Comparison of ENCODE assay signal across 21 cellular contexts in genomic region chr1:28889357-28889756, GRCh38. TPM values are rescaled to one million over a fixed set of nuclear protein-coding genes. Genes with fewer than 3 reads are reported as not detected.
DNase-seq lines count a peak whose midpoint lies in the region; ATAC-seq and TF ChIP-seq lines count a peak whose summit lies in the region.
"Had no signal": no experiment of that assay in that cellular context is flagged by ENCODE, and none has a peak within 500 bp of the region (broad histone marks: within the 10 kb centered on the region; RNA-seq: fewer than 3 reads in every experiment).

No MANE protein-coding gene starts in this region.

- ATAC-seq in CD4-positive, alpha-beta T cell (ENCODE audit: poor library complexity), result no peak
- ATAC-seq in activated CD8-positive, alpha-beta T cell treated with anti-CD3 and anti-CD28 coated beads for 36 hours, result no peak
- no peak for ATAC-seq in naive thymus-derived CD4-positive, alpha-beta T cell
- ATAC-seq: body of pancreas, left cardiac atrium, WTC11 had no signal

- POLR2A ChIA-PET in activated CD4-positive, alpha-beta T cell treated with anti-CD3 and anti-CD28 coated beads, Interleukin-2, amount 10 ng/mL, durations not matched to agents 7 days and 5 days (lab: Charles Lee), result no interaction called here
- POLR2A ChIA-PET in CD4-positive, alpha-beta T cell (lab: Charles Lee), result no interaction called here
- POLR2A ChIA-PET in activated CD8-positive, alpha-beta T cell treated with anti-CD3 and anti-CD28 coated beads for 36 hours (lab: Charles Lee), result interaction anchor here (1.0 to 1.3 kb wide), 2 partner anchors 10 to 21 kb away, joined by 3 read pairs; no protein-coding TSS in a partner anchor
- POLR2A ChIA-PET in naive thymus-derived CD4-positive, alpha-beta T cell (lab: Charles Lee), result no interaction called here

- no peaks in the 10 kb centered on the region for H3K27me3 ChIP-seq in CD4-positive, alpha-beta T cell (ENCODE audit: control insufficient read depth, insufficient read depth, low read length)
- no peaks in the 10 kb centered on the region for H3K27me3 ChIP-seq in naive thymus-derived CD4-positive, alpha-beta T cell (ENCODE audit: control insufficient read depth in 2 of 2, insufficient read depth in 2 of 2, low read length in 2 of 2)
- H3K27me3 ChIP-seq: body of pancreas had no signal

- no peak for DNase-seq in activated CD4-positive, alpha-beta T cell treated with anti-CD3 and anti-CD28 coated beads, Interleukin-2, amount 10 ng/mL, durations not matched to agents 7 days and 5 days
- DNase-seq in activated CD4-positive, alpha-beta T cell treated with anti-CD3 and anti-CD28 coated beads, Interleukin-2, amount 50 U/mL, for 48 hours, result no peak
- no peak for DNase-seq in CD4-positive, alpha-beta T cell
- DNase-seq in activated CD8-positive, alpha-beta T cell treated with anti-CD3 and anti-CD28 coated beads for 36 hours, result no peak
- DNase-seq in naive thymus-derived CD4-positive, alpha-beta T cell, result no peak
- DNase-seq in NK-92 treated with Interleukin-12 subunit alpha and Interleukin-12 subunit beta, amount 100 ng/mL, for 24 hours (lab: John Stamatoyannopoulos, UW), result no peak
- DNase-seq in NCI-H128 (lab: John Stamatoyannopoulos, UW; ENCODE audit: unreplicated experiment) (no peak), DMS153 treated with DMSO at 0.1 percent for 48 hours (lab: John Stamatoyannopoulos, UW; ENCODE audit: unreplicated experiment) (no peak)
- DNase-seq: body of pancreas; effector CD4-positive, alpha-beta T cell; H9; left cardiac atrium; mesenchymal stem cell; NCI-H187 treated with DMSO at 0.1 percent for 48 hours; NCI-H526 treated with DMSO at 0.1 percent for 48 hours; T-helper 9 cell had no signal

- H3K4me1 Mint-ChIP-seq in activated CD4-positive, alpha-beta T cell treated with anti-CD3 and anti-CD28 coated beads, Interleukin-2, amount 10 ng/mL, durations not matched to agents 7 days and 5 days, result peaks cover 62% of the 10 kb centered on the region
- peaks cover 45% of the 10 kb centered on the region for H3K4me1 Mint-ChIP-seq in CD4-positive, alpha-beta T cell (ENCODE audit: low read depth)
- H3K4me1 Mint-ChIP-seq in activated CD8-positive, alpha-beta T cell treated with anti-CD3 and anti-CD28 coated beads for 36 hours (ENCODE audit: low read depth), result peaks cover 54% of the 10 kb centered on the region
- H3K4me1 Mint-ChIP-seq in naive thymus-derived CD4-positive, alpha-beta T cell, result peaks cover 30 to 63% (median 40%) of the 10 kb centered on the region in 7 donors

- H3K4me1 ChIP-seq in naive thymus-derived CD4-positive, alpha-beta T cell (ENCODE audit: control insufficient read depth in 2 of 2, insufficient read depth in 2 of 2, low read length in 2 of 2), result peaks cover 28 to 30% of the 10 kb centered on the region in 2 donors

- peak overlapping the region; percentile 11 for H3K4me3 Mint-ChIP-seq in activated CD4-positive, alpha-beta T cell treated with anti-CD3 and anti-CD28 coated beads, Interleukin-2, amount 10 ng/mL, durations not matched to agents 7 days and 5 days
- H3K4me3 Mint-ChIP-seq in CD4-positive, alpha-beta T cell, result peak overlapping the region; percentile 77
- H3K4me3 Mint-ChIP-seq in activated CD8-positive, alpha-beta T cell treated with anti-CD3 and anti-CD28 coated beads for 36 hours, result peak overlapping the region; percentile 2
- H3K4me3 Mint-ChIP-seq in naive thymus-derived CD4-positive, alpha-beta T cell, result peak overlapping the region in 7 of 10 donors; percentile 7 to 64 (median 53)

- H3K36me3 ChIP-seq in naive thymus-derived CD4-positive, alpha-beta T cell (ENCODE audit: control insufficient read depth in 2 of 3, insufficient read depth in 3 of 3, low read length in 3 of 3), result peaks cover 0 to 4% (median 0%) of the 10 kb centered on the region in 3 experiments

- no peaks in the 10 kb centered on the region for H3K9me3 ChIP-seq in CD4-positive, alpha-beta T cell (ENCODE audit: control insufficient read depth, low read length)
- H3K9me3 ChIP-seq in naive thymus-derived CD4-positive, alpha-beta T cell (ENCODE audit: control insufficient read depth in 2 of 3, low read length in 3 of 3), result no peaks in the 10 kb centered on the region
- H3K9me3 ChIP-seq: body of pancreas had no signal

- H3K27ac ChIP-seq in CD4-positive, alpha-beta T cell (ENCODE audit: low read depth, low read length), result no peak overlapping the region
- no peak overlapping the region for H3K27ac ChIP-seq in naive thymus-derived CD4-positive, alpha-beta T cell (ENCODE audit: low read depth, low read length)
- H3K27ac ChIP-seq: body of pancreas, RWPE1, SK-N-MC, skin epidermis had no signal

- H3K27ac Mint-ChIP-seq in activated CD4-positive, alpha-beta T cell treated with anti-CD3 and anti-CD28 coated beads, Interleukin-2, amount 10 ng/mL, durations not matched to agents 7 days and 5 days, result peak overlapping the region; percentile 13
- peak overlapping the region; percentile 75 for H3K27ac Mint-ChIP-seq in CD4-positive, alpha-beta T cell
- H3K27ac Mint-ChIP-seq in activated CD8-positive, alpha-beta T cell treated with anti-CD3 and anti-CD28 coated beads for 36 hours, result no peak overlapping the region
- peak overlapping the region in 2 of 9 donors; percentile 14 to 41 for H3K27ac Mint-ChIP-seq in naive thymus-derived CD4-positive, alpha-beta T cell
- H3K27ac Mint-ChIP-seq: H9, type B pancreatic cell, WTC11 had no signal

- no peak for TF ChIP-seq CTCF in CD4-positive, alpha-beta T cell (IDR thresholded peaks at IDR 0.05)
- TF ChIP-seq CTCF in activated CD8-positive, alpha-beta T cell treated with anti-CD3 and anti-CD28 coated beads for 36 hours (IDR thresholded peaks at IDR 0.05), result no peak

- intact Hi-C loops in CD4-positive, alpha-beta T cell (cut with DNase I, micrococcal nuclease), result loop anchor here in 1 of 2 experiments (5.0 kb wide), 1 partner anchor 38 kb away; no protein-coding TSS in a partner anchor
- intact Hi-C loops in activated CD8-positive, alpha-beta T cell treated with anti-CD3 and anti-CD28 coated beads for 36 hours (cut with micrococcal nuclease), result no loop called here
- intact Hi-C loops in naive thymus-derived CD4-positive, alpha-beta T cell (cut with micrococcal nuclease), result loop anchor here (5.0 to 10.0 kb wide), 4 partner anchors 382 to 657 kb away; partner anchors contain the start of genes DNAJC8 (in 1 of the 2) and RCC1 (in 1 of the 2)

- CTCF ChIA-PET in activated CD4-positive, alpha-beta T cell treated with anti-CD3 and anti-CD28 coated beads, Interleukin-2, amount 10 ng/mL, durations not matched to agents 7 days and 5 days (lab: Charles Lee), result no interaction called here
- CTCF ChIA-PET in CD4-positive, alpha-beta T cell (lab: Charles Lee), result no interaction called here
- CTCF ChIA-PET in activated CD8-positive, alpha-beta T cell treated with anti-CD3 and anti-CD28 coated beads for 36 hours (lab: Charles Lee), result interaction anchor here (1.0 kb wide), 2 partner anchors 25 to 144 kb away, joined by 3 to 5 read pairs; no protein-coding TSS in a partner anchor
- CTCF ChIA-PET in naive thymus-derived CD4-positive, alpha-beta T cell (lab: Charles Lee), result interaction anchor here (1.5 kb wide), 1 partner anchor 94 kb away, joined by 3 read pairs; no protein-coding TSS in a partner anchor

- H3K36me3 Mint-ChIP-seq in activated CD4-positive, alpha-beta T cell treated with anti-CD3 and anti-CD28 coated beads, Interleukin-2, amount 10 ng/mL, durations not matched to agents 7 days and 5 days (ENCODE audit: low read depth), result peaks cover 6% of the 10 kb centered on the region
- peaks cover 8% of the 10 kb centered on the region for H3K36me3 Mint-ChIP-seq in CD4-positive, alpha-beta T cell (ENCODE audit: low read depth)
- no peaks in the 10 kb centered on the region for H3K36me3 Mint-ChIP-seq in activated CD8-positive, alpha-beta T cell treated with anti-CD3 and anti-CD28 coated beads for 36 hours (ENCODE audit: low read depth)
- H3K36me3 Mint-ChIP-seq in naive thymus-derived CD4-positive, alpha-beta T cell, result peaks cover 0 to 3% (median 0%) of the 10 kb centered on the region in 5 donors
- H3K36me3 Mint-ChIP-seq: type B pancreatic cell, WTC11 had no signal

- no peaks in the 10 kb centered on the region for H3K27me3 Mint-ChIP-seq in activated CD4-positive, alpha-beta T cell treated with anti-CD3 and anti-CD28 coated beads, Interleukin-2, amount 10 ng/mL, durations not matched to agents 7 days and 5 days
- H3K27me3 Mint-ChIP-seq in CD4-positive, alpha-beta T cell, result peaks cover 5% of the 10 kb centered on the region
- no peaks in the 10 kb centered on the region for H3K27me3 Mint-ChIP-seq in activated CD8-positive, alpha-beta T cell treated with anti-CD3 and anti-CD28 coated beads for 36 hours
- no peaks in the 10 kb centered on the region for H3K27me3 Mint-ChIP-seq in naive thymus-derived CD4-positive, alpha-beta T cell

- H3K4me3 ChIP-seq in naive thymus-derived CD4-positive, alpha-beta T cell (ENCODE audit: low read length), result no peak overlapping the region
- H3K4me3 ChIP-seq: body of pancreas, skin epidermis had no signal

- no peaks in the 10 kb centered on the region for H3K9me3 Mint-ChIP-seq in activated CD4-positive, alpha-beta T cell treated with anti-CD3 and anti-CD28 coated beads, Interleukin-2, amount 10 ng/mL, durations not matched to agents 7 days and 5 days
- H3K9me3 Mint-ChIP-seq in CD4-positive, alpha-beta T cell, result no peaks in the 10 kb centered on the region
- H3K9me3 Mint-ChIP-seq in activated CD8-positive, alpha-beta T cell treated with anti-CD3 and anti-CD28 coated beads for 36 hours, result no peaks in the 10 kb centered on the region
- H3K9me3 Mint-ChIP-seq in naive thymus-derived CD4-positive, alpha-beta T cell, result peaks cover 0 to 3% (median 0%) of the 10 kb centered on the region in 11 donors
- H3K9me3 Mint-ChIP-seq: type B pancreatic cell, WTC11 had no signal

RNA-seq across cellular contexts. Expression of gene EPB41, which starts 25.0 kb away (rescaled TPM):
- total RNA-seq in activated CD4-positive, alpha-beta T cell treated with anti-CD3 and anti-CD28 coated beads, Interleukin-2, amount 10 ng/mL, durations not matched to agents 7 days and 5 days, result 100 to 1,000 TPM; 163 to 198 TPM
- 100 to 1,000 TPM; 138 to 145 TPM for total RNA-seq in CD4-positive, alpha-beta T cell
- total RNA-seq in activated CD8-positive, alpha-beta T cell treated with anti-CD3 and anti-CD28 coated beads for 36 hours, result 10 to 100 TPM; 74.9 to 80.3 TPM
- total RNA-seq in naive thymus-derived CD4-positive, alpha-beta T cell, result 100 to 1,000 TPM; 150 to 325 (median 175) TPM
- 100 to 1,000 TPM; 115 to 134 TPM for polyA plus RNA-seq in naive thymus-derived CD4-positive, alpha-beta T cell

Comparison
In these comparisons a context has a peak if more than half of its experiments do, and no peak if none do; other contexts are left out.
1. H3K4me3 Mint-ChIP-seq: peak in every context shown above with its lines; median percentile 77 in CD4-positive, alpha-beta T cell; 53 in naive thymus-derived CD4-positive, alpha-beta T cell; 11 in activated CD4-positive, alpha-beta T cell treated with anti-CD3 and anti-CD28 coated beads, Interleukin-2, amount 10 ng/mL, durations not matched to agents 7 days and 5 days; 2 in activated CD8-positive, alpha-beta T cell treated with anti-CD3 and anti-CD28 coated beads for 36 hours.
2. CTCF ChIA-PET loops: an anchor here in activated CD8-positive, alpha-beta T cell treated with anti-CD3 and anti-CD28 coated beads for 36 hours (1.0 kb wide) and naive thymus-derived CD4-positive, alpha-beta T cell (1.5 kb wide); none called in activated CD4-positive, alpha-beta T cell treated with anti-CD3 and anti-CD28 coated beads, Interleukin-2, amount 10 ng/mL, durations not matched to agents 7 days and 5 days and CD4-positive, alpha-beta T cell.